ENCODE assay signal across 21 cellular contexts in the genomic region with DNA sequence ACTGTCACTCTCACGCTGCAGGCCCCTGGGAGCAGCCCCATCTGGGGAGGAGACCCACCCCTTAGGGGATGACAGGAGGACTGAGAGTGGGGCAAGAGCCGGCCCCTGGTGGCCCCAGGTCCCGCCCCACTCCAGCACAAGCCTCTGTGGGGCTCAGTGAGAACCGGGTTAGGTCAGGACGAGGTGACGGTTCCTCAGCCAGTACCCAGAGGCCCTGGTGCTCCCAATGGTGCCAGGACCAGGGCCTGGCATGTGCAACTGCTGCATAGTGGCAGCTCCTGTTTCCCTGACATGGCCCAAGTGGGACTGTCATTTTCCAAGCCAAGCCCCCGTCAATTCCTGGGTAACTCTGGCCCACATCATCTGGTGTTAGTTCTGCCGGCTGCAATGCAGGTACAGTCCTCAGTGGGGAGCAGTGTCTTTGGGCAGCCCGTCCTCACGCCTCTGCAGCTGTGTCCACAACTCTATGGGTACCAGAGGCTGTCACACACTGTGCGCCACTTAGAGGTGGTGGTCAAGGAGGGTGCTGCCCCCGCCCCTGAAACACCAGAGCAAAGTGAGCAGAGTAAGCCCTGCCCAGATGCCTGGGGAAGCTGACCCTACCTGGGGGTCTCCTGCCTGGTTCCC. TPM values are rescaled to one million over a fixed set of nuclear protein-coding genes. Genes with fewer than 3 reads are reported as not detected.
DNase-seq lines count a peak whose midpoint lies in the region; ATAC-seq, FAIRE-seq and TF ChIP-seq lines count a peak whose summit lies in the region.
"Had no signal": no experiment of that assay in that cellular context is flagged by ENCODE, and none has a peak within 500 bp of the region (broad histone marks: within the 10 kb centered on the region; RNA-seq: fewer than 3 reads in every experiment).

No MANE protein-coding gene starts in this region.

- H3K36me3 Mint-ChIP-seq in stimulated activated effector memory CD8-positive, alpha-beta T cell treated with anti-CD3 and anti-CD28 coated beads, Interleukin-12 subunit alpha, Interleukin-12 subunit beta, amount 100 ng/mL, for 72 hours, result peaks cover 7% of the 10 kb centered on the region
- H3K36me3 Mint-ChIP-seq: activated naive CD8-positive, alpha-beta T cell treated with anti-CD3 and anti-CD28 coated beads for 36 hours; T-cell had no signal

- H3K4me1 ChIP-seq in H1 (replicated peaks in 1 of 4; ENCODE audit: control insufficient read depth in 3 of 4, insufficient read depth in 4 of 4, low read length in 3 of 4), result peaks cover 0 to 5% (median 3%) of the 10 kb centered on the region in 4 experiments; a peak in 4 of 7 replicates
- H3K4me1 ChIP-seq: body of pancreas, left ventricle myocardium inferior, right atrium auricular region, upper lobe of left lung had no signal

- no peak overlapping the region for H2AFZ ChIP-seq in H1 (ENCODE audit: low read length)

- no peaks in the 10 kb centered on the region for H3K4me1 Mint-ChIP-seq in stimulated activated effector memory CD8-positive, alpha-beta T cell treated with anti-CD3 and anti-CD28 coated beads, Interleukin-12 subunit alpha, Interleukin-12 subunit beta, amount 100 ng/mL, for 72 hours
- H3K4me1 Mint-ChIP-seq: activated naive CD8-positive, alpha-beta T cell treated with anti-CD3 and anti-CD28 coated beads for 36 hours; B cell; T-cell had no signal

- no peak overlapping the region for H4K91ac ChIP-seq in H1 (replicated peaks; ENCODE audit: insufficient read length, low read length)

- peaks cover under 1 to 13% (median 8%) of the 10 kb centered on the region in 4 experiments; a peak in 7 of 8 replicates for H3K36me3 ChIP-seq in H1 (ENCODE audit: control insufficient read depth in 2 of 4, insufficient read depth in 4 of 4, low read length in 3 of 4)

- no peaks in the 10 kb centered on the region for H3K9me3 ChIP-seq in H1 (ENCODE audit: insufficient read depth in 2 of 2, low read depth in 1 of 2, low read length in 1 of 2)
- H3K9me3 ChIP-seq: body of pancreas, gastrocnemius medialis, left ventricle myocardium inferior, neutrophil, right atrium auricular region, upper lobe of left lung had no signal

- no peaks in the 10 kb centered on the region for H3K23me2 ChIP-seq in H1 (ENCODE audit: low read depth, low read length)

- no peak overlapping the region for H2BK12ac ChIP-seq in H1 (ENCODE audit: low read depth, low read length)

- TF ChIP-seq POLR2A in NB4 (IDR thresholded peaks at IDR 0.05; ENCODE audit: extremely low read depth, insufficient read length), result no peak
- no peak for TF ChIP-seq POLR2A in H1 (IDR thresholded peaks at IDR 0.05; ENCODE audit: control extremely low read depth in 1 of 2, low read depth in 2 of 2, low read length in 2 of 2)

- H3K27ac Mint-ChIP-seq in stimulated activated effector memory CD8-positive, alpha-beta T cell treated with anti-CD3 and anti-CD28 coated beads, Interleukin-12 subunit alpha, Interleukin-12 subunit beta, amount 100 ng/mL, for 72 hours, result no peak overlapping the region
- H3K27ac Mint-ChIP-seq: activated CD8-positive, alpha-beta T cell treated with anti-CD3 and anti-CD28 coated beads, Interleukin-2, amount 10 ng/mL, durations not matched to agents 7 days and 5 days; activated naive CD8-positive, alpha-beta T cell treated with anti-CD3 and anti-CD28 coated beads for 36 hours; activated T-cell treated with anti-CD3 and anti-CD28 coated beads, Interleukin-2, amount 50 U/mL, for 72 hours; B cell; T-cell had no signal

- no peak overlapping the region for H3K56ac ChIP-seq in H1 (replicated peaks; ENCODE audit: insufficient read length, low read depth, low read length)

- H2BK120ac ChIP-seq in H1 (replicated peaks; ENCODE audit: low read depth, low read length), result no peak overlapping the region

- H3K4me3 ChIP-seq in NB4 (ENCODE audit: low read depth, low read length) (no peak overlapping the region), H1 (ENCODE audit: extremely low read depth in 1 of 4, insufficient read depth in 2 of 4, low read depth in 3 of 4, low read length in 4 of 4) (no peak overlapping the region)
- H3K4me3 ChIP-seq: body of pancreas, gastrocnemius medialis, left ventricle myocardium inferior, right atrium auricular region, upper lobe of left lung had no signal

- no peak overlapping the region for H3K4me2 ChIP-seq in H1 (ENCODE audit: insufficient read depth in 1 of 2, low read depth in 2 of 2, low read length in 2 of 2)

- peaks cover 8 to 12% of the 10 kb centered on the region in 2 experiments for H4K20me1 ChIP-seq in H1 (replicated peaks in 1 of 2; ENCODE audit: control insufficient read depth in 1 of 2, insufficient read depth in 2 of 2, low read length in 2 of 2)

- H4K8ac ChIP-seq in H1 (ENCODE audit: extremely low read depth, insufficient read depth, low read length), result no peak overlapping the region

- TF ChIP-seq CTCF in NB4 (IDR thresholded peaks at IDR 0.05; ENCODE audit: low read depth, low read length) (peak; percentile 3), H1 (IDR thresholded peaks at IDR 0.05; ENCODE audit: control extremely low read depth in 1 of 3, insufficient read depth in 1 of 3, low read depth in 1 of 3, low read length in 3 of 3) (peak in 2 of 3 experiments; percentile 37 to 47; a peak in 2 of 4 replicates)

- DNase-seq in NB4 (ENCODE audit: low read depth) (no peak), H1 (ENCODE audit: low read depth in 1 of 2, low spot score in 2 of 2) (no peak), cerebellum (ENCODE audit: low spot score) (no peak), T-helper 9 cell (no peak)
- DNase-seq in stimulated activated effector memory CD8-positive, alpha-beta T cell treated with anti-CD3 and anti-CD28 coated beads, Interleukin-12 subunit alpha, Interleukin-12 subunit beta, amount 100 ng/mL, for 72 hours (ENCODE audit: low spot score in 2 of 2), result no peak
- DNase-seq: activated CD8-positive, alpha-beta T cell treated with anti-CD3 and anti-CD28 coated beads, Interleukin-2, amount 10 ng/mL, durations not matched to agents 7 days and 5 days; activated naive CD8-positive, alpha-beta T cell treated with anti-CD3 and anti-CD28 coated beads for 36 hours; activated T-cell treated with anti-CD3 and anti-CD28 coated beads, Interleukin-2, amount 50 U/mL, for 72 hours; body of pancreas; gastrocnemius medialis; left ventricle myocardium inferior; NCI-H146; SHP77; stimulated activated CD4-positive, alpha-beta T cell treated with anti-CD3 and anti-CD28 coated beads, Interleukin-15, amount 100 ng/mL, for 24 hours; stimulated activated naive CD4-positive, alpha-beta T cell; T-cell had no signal

- CTCF ChIA-PET in H1 (lab: Charles Lee; ENCODE audit: partially characterized antibody), result interaction anchor here (0.6 to 2.6 kb wide), 30 partner anchors 8 to 892 kb away, joined by 3 to 19 read pairs (median 6); partner anchors contain the start of genes AP2A2 and TSPAN4

- no peak overlapping the region for H3K4me3 Mint-ChIP-seq in stimulated activated effector memory CD8-positive, alpha-beta T cell treated with anti-CD3 and anti-CD28 coated beads, Interleukin-12 subunit alpha, Interleukin-12 subunit beta, amount 100 ng/mL, for 72 hours
- H3K4me3 Mint-ChIP-seq: activated CD8-positive, alpha-beta T cell treated with anti-CD3 and anti-CD28 coated beads, Interleukin-2, amount 10 ng/mL, durations not matched to agents 7 days and 5 days; activated naive CD8-positive, alpha-beta T cell treated with anti-CD3 and anti-CD28 coated beads for 36 hours; activated T-cell treated with anti-CD3 and anti-CD28 coated beads, Interleukin-2, amount 50 U/mL, for 72 hours; B cell; T-cell had no signal

- peak; percentile 37 to 49 for TF ChIP-seq RAD21 in H1 (IDR thresholded peaks at IDR 0.05 in 1 of 2, conservative IDR thresholded peaks at IDR 0.05 in 1 of 2; ENCODE audit: low read depth in 2 of 2, low read length in 2 of 2)

- H3K79me2 ChIP-seq in H1 (ENCODE audit: control insufficient read depth in 1 of 2, insufficient read depth in 2 of 2, low read length in 2 of 2), result no peaks in the 10 kb centered on the region

- no peak overlapping the region for H3K4ac ChIP-seq in H1 (replicated peaks; ENCODE audit: insufficient read length, low read depth, low read length)

- FAIRE-seq in H1 (lab: Jason Lieb, UNC), result no peak

- TF ChIP-seq EP300 in H1 (IDR thresholded peaks at IDR 0.05; ENCODE audit: borderline replicate concordance in 1 of 2, low read depth in 2 of 2, low read length in 2 of 2), result no peak

- no peak overlapping the region for H3K14ac ChIP-seq in H1 (ENCODE audit: insufficient read length)

- peak overlapping the region; percentile 35; the same call in 1 of the 2 replicates for H2BK5ac ChIP-seq in H1 (ENCODE audit: low read depth, low read length)

- H3K18ac ChIP-seq in H1 (ENCODE audit: extremely low read depth, low read length), result no peak overlapping the region

- no peaks in the 10 kb centered on the region for H3K79me1 ChIP-seq in H1 (ENCODE audit: low read depth, low read length)

- H3K9ac ChIP-seq in H1 (replicated peaks in 1 of 4; ENCODE audit: extremely low read depth in 1 of 4, low read depth in 3 of 4, low read length in 3 of 4), result no peak overlapping the region

- no peak overlapping the region for H3K27ac ChIP-seq in H1 (ENCODE audit: low read depth, low read length)
- H3K27ac ChIP-seq: body of pancreas, gastrocnemius medialis, left ventricle myocardium inferior, neutrophil, right atrium auricular region, upper lobe of left lung had no signal

- peak; percentile 6 for ATAC-seq in stimulated activated effector memory CD8-positive, alpha-beta T cell treated with anti-CD3 and anti-CD28 coated beads, Interleukin-12 subunit alpha, Interleukin-12 subunit beta, amount 100 ng/mL, for 72 hours
- no peak for ATAC-seq in GM18861 (IDR thresholded peaks at IDR 0.05; ENCODE audit: unreplicated experiment)
- ATAC-seq: activated CD8-positive, alpha-beta T cell treated with anti-CD3 and anti-CD28 coated beads, Interleukin-2, amount 10 ng/mL, durations not matched to agents 7 days and 5 days; activated T-cell treated with anti-CD3 and anti-CD28 coated beads, Interleukin-2, amount 50 U/mL, for 72 hours; body of pancreas; gastrocnemius medialis; T-cell had no signal

- no peaks in the 10 kb centered on the region for H3K27me3 ChIP-seq in H1 (replicated peaks in 1 of 4; ENCODE audit: control insufficient read depth in 3 of 4, extremely low read depth in 1 of 4, insufficient read depth in 3 of 4, low read length in 3 of 4)
- H3K27me3 ChIP-seq: body of pancreas, gastrocnemius medialis, neutrophil, right atrium auricular region, upper lobe of left lung had no signal

- H3K9me3 Mint-ChIP-seq in stimulated activated effector memory CD8-positive, alpha-beta T cell treated with anti-CD3 and anti-CD28 coated beads, Interleukin-12 subunit alpha, Interleukin-12 subunit beta, amount 100 ng/mL, for 72 hours, result no peaks in the 10 kb centered on the region
- H3K9me3 Mint-ChIP-seq: activated naive CD8-positive, alpha-beta T cell treated with anti-CD3 and anti-CD28 coated beads for 36 hours; activated T-cell treated with anti-CD3 and anti-CD28 coated beads, Interleukin-2, amount 50 U/mL, for 72 hours; T-cell had no signal

- H2AK5ac ChIP-seq in H1 (ENCODE audit: low read depth, low read length), result no peak overlapping the region

- 87% methylated on average over 10 of the region's 12 CpGs; no CpG with 5 or more reads in 1 of the 2 experiments for WGBS in H1 (ENCODE audit: extremely low coverage in 1 of 2, insufficient coverage in 1 of 2, insufficient read length in 1 of 2, insufficient replicate concordance in 2 of 2, low coverage in 1 of 2, low lambda C conversion rate in 2 of 2, missing lambda C conversion rate in 1 of 2), 2 experiments

- no peak overlapping the region for H2BK15ac ChIP-seq in H1 (ENCODE audit: low read length)

- no peak overlapping the region for H4K5ac ChIP-seq in H1 (ENCODE audit: insufficient read length, low read depth, low read length)

- H3K23ac ChIP-seq in H1 (ENCODE audit: insufficient read length), result no peak overlapping the region

- POLR2A ChIA-PET in H1 (lab: Charles Lee; ENCODE audit: partially characterized antibody), result interaction anchor here (0.9 to 1.9 kb wide), 17 partner anchors 8 to 93 kb away, joined by 3 to 6 read pairs (median 4); partner anchors contain the start of genes CHID1 and PNPLA2

- H2BK20ac ChIP-seq in H1 (ENCODE audit: low read length), result no peak overlapping the region

RNA-seq across cellular contexts. Expression of gene CHID1, which starts 15.9 kb away (rescaled TPM):
- total RNA-seq in H1 (2021; fragmentation: NEBNext Ultra II Directional; extraction: Animal tissue kit (Norgen Biotek cat#: 25700)), result 78.9 and 81.2 TPM in 2 replicates
- polyA plus RNA-seq in H1 (2011; rRNA removed), result 88.5 and 114 TPM in 2 replicates
- 102 TPM for polyA plus RNA-seq in H1 (2011; cell fraction: cytosol; rRNA removed)
- 115 TPM for polyA plus RNA-seq in H1 (2011; cell fraction: nucleus; rRNA removed)
- 55.8 to 87.0 TPM (median 82.0 TPM) in 4 replicates for polyA plus RNA-seq in H1 (2012, experiment 1 of 2)
- polyA plus RNA-seq in H1 (2012, experiment 2 of 2), result 82.1 TPM
- 76.3 TPM for polyA plus RNA-seq in H1 (2013, experiment 1 of 2)
- 80.1 TPM for polyA plus RNA-seq in H1 (2013, experiment 2 of 2)
- polyA minus RNA-seq in H1 (2011; rRNA and poly(A)+ RNA removed), result 59.6 and 70.2 TPM in 2 replicates
- 49.1 TPM for polyA minus RNA-seq in H1 (2011; cell fraction: cytosol; rRNA and poly(A)+ RNA removed)
- polyA minus RNA-seq in H1 (2011; cell fraction: nucleus; rRNA and poly(A)+ RNA removed), result 52.7 TPM
- total RNA-seq in cerebellum, result 28.4 TPM

RNA-seq across cellular contexts. Expression of gene AP2A2, which starts 31.0 kb away (rescaled TPM):
- total RNA-seq in H1 (2021; fragmentation: NEBNext Ultra II Directional; extraction: Animal tissue kit (Norgen Biotek cat#: 25700)), result 50.0 and 56.3 TPM in 2 replicates
- 65.0 and 70.0 TPM in 2 replicates for polyA plus RNA-seq in H1 (2011; rRNA removed)
- polyA plus RNA-seq in H1 (2011; cell fraction: cytosol; rRNA removed), result 44.9 TPM
- 169 TPM for polyA plus RNA-seq in H1 (2011; cell fraction: nucleus; rRNA removed)
- polyA plus RNA-seq in H1 (2012, experiment 1 of 2), result 40.2 to 49.3 TPM (median 44.1 TPM) in 4 replicates
- polyA plus RNA-seq in H1 (2012, experiment 2 of 2), result 31.3 TPM
- polyA plus RNA-seq in H1 (2013, experiment 1 of 2), result 44.2 TPM
- polyA plus RNA-seq in H1 (2013, experiment 2 of 2), result 40.7 TPM
- 55.2 and 63.7 TPM in 2 replicates for polyA minus RNA-seq in H1 (2011; rRNA and poly(A)+ RNA removed)
- 75.7 TPM for polyA minus RNA-seq in H1 (2011; cell fraction: cytosol; rRNA and poly(A)+ RNA removed)
- 71.4 TPM for polyA minus RNA-seq in H1 (2011; cell fraction: nucleus; rRNA and poly(A)+ RNA removed)
- total RNA-seq in cerebellum, result 51.6 TPM

RNA-seq across cellular contexts. Expression of gene TSPAN4, which starts 52.0 kb away (rescaled TPM):
- total RNA-seq in H1 (2021; fragmentation: NEBNext Ultra II Directional; extraction: Animal tissue kit (Norgen Biotek cat#: 25700)), result 74.1 and 75.8 TPM in 2 replicates
- 145 and 217 TPM in 2 replicates for polyA plus RNA-seq in H1 (2011; rRNA removed)
- 167 TPM for polyA plus RNA-seq in H1 (2011; cell fraction: cytosol; rRNA removed)
- 298 TPM for polyA plus RNA-seq in H1 (2011; cell fraction: nucleus; rRNA removed)
- polyA plus RNA-seq in H1 (2012, experiment 1 of 2), result 43.0 to 90.8 TPM (median 85.3 TPM) in 4 replicates
- polyA plus RNA-seq in H1 (2012, experiment 2 of 2), result 79.3 TPM
- polyA plus RNA-seq in H1 (2013, experiment 1 of 2), result 88.9 TPM
- 84.1 TPM for polyA plus RNA-seq in H1 (2013, experiment 2 of 2)
- polyA minus RNA-seq in H1 (2011; rRNA and poly(A)+ RNA removed), result 55.7 and 63.0 TPM in 2 replicates
- polyA minus RNA-seq in H1 (2011; cell fraction: cytosol; rRNA and poly(A)+ RNA removed), result 58.9 TPM
- 56.8 TPM for polyA minus RNA-seq in H1 (2011; cell fraction: nucleus; rRNA and poly(A)+ RNA removed)
- total RNA-seq in cerebellum, result 34.8 TPM

RNA-seq across cellular contexts. Expression of gene POLR2L, which starts 52.4 kb away (rescaled TPM):
- total RNA-seq in H1 (2021; fragmentation: NEBNext Ultra II Directional; extraction: Animal tissue kit (Norgen Biotek cat#: 25700)), result 151 and 167 TPM in 2 replicates
- polyA plus RNA-seq in H1 (2011; rRNA removed), result 140 and 142 TPM in 2 replicates
- polyA plus RNA-seq in H1 (2011; cell fraction: cytosol; rRNA removed), result 136 TPM
- polyA plus RNA-seq in H1 (2011; cell fraction: nucleus; rRNA removed), result 416 TPM
- polyA plus RNA-seq in H1 (2012, experiment 1 of 2), result 193 to 318 TPM (median 295 TPM) in 4 replicates
- 68.0 TPM for polyA plus RNA-seq in H1 (2012, experiment 2 of 2)
- 240 TPM for polyA plus RNA-seq in H1 (2013, experiment 1 of 2)
- polyA plus RNA-seq in H1 (2013, experiment 2 of 2), result 247 TPM
- 72.5 and 95.8 TPM in 2 replicates for polyA minus RNA-seq in H1 (2011; rRNA and poly(A)+ RNA removed)
- 138 TPM for polyA minus RNA-seq in H1 (2011; cell fraction: cytosol; rRNA and poly(A)+ RNA removed)
- 79.6 TPM for polyA minus RNA-seq in H1 (2011; cell fraction: nucleus; rRNA and poly(A)+ RNA removed)
- 23.7 TPM for total RNA-seq in cerebellum
